27 cellular contexts compared by ENCODE assay signal in the genomic region with DNA sequence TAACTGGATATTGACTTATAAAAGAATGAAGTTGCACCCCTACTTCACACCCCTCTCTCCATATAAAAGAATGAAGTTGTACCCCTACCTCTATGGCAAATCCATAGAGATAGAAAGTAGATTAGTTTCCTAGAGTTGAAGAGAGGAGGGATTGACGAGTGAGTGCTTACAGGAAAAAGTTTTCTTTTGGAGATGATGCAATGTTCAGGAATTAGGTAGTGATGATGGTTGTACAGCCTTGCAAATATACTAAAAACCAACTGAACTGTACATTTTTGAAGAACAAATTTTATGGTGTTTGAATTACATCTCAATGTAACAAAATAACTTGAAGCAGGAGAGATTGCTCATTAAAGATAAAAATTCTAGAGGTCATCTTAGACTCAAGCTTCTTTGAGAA.
"Had no signal": no experiment of that assay in that cellular context is flagged by ENCODE, and none has a peak within 500 bp of the region (broad histone marks: within the 10 kb centered on the region; RNA-seq: fewer than 3 reads in every experiment).

No MANE protein-coding gene starts in this region.

- DNase-seq: colonic mucosa; cortex of kidney; effector CD8-positive, alpha-beta T cell; effector memory CD8-positive, alpha-beta T cell; endodermal cell; erythroblast; esophagus squamous epithelium; foreskin fibroblast; foreskin melanocyte; gastrocnemius medialis; glutamatergic neuron; head of caudate nucleus; heart right ventricle; hippocampal formation; left cardiac atrium; left lung; left ventricle myocardium superior; lower lobe of right lung; mesenchymal stem cell; mucosa of descending colon had no signal

- H3K4me3 Mint-ChIP-seq: dendritic cell treated with granulocyte-macrophage colony-stimulating factor and Interleukin-4, amounts not matched to agents 40 ng/mL and 50 ng/mL, for 4 days; effector memory CD8-positive, alpha-beta T cell; endodermal cell; mesothelial cell of epicardium had no signal

- H3K36me3 ChIP-seq: colonic mucosa, esophagus squamous epithelium, gastrocnemius medialis, heart right ventricle, left lung, lower lobe of right lung had no signal

- H3K27ac Mint-ChIP-seq: dendritic cell treated with granulocyte-macrophage colony-stimulating factor and Interleukin-4, amounts not matched to agents 40 ng/mL and 50 ng/mL, for 4 days; effector memory CD8-positive, alpha-beta T cell; endodermal cell; mesothelial cell of epicardium had no signal

- ATAC-seq: effector memory CD8-positive, alpha-beta T cell; esophagus mucosa; gastrocnemius medialis; left cardiac atrium; left lung; left ventricle myocardium superior; lower lobe of right lung; mucosa of descending colon had no signal

- H3K27me3 Mint-ChIP-seq: dendritic cell treated with granulocyte-macrophage colony-stimulating factor and Interleukin-4, amounts not matched to agents 40 ng/mL and 50 ng/mL, for 4 days; effector memory CD8-positive, alpha-beta T cell had no signal

- H3K4me3 ChIP-seq: colonic mucosa, esophagus squamous epithelium, gastrocnemius medialis, heart right ventricle, left lung, lower lobe of right lung, mucosa of descending colon had no signal

- H3K27me3 ChIP-seq: colonic mucosa, esophagus squamous epithelium, gastrocnemius medialis, heart right ventricle, left lung had no signal

- H3K4me1 ChIP-seq: colonic mucosa, esophagus squamous epithelium, gastrocnemius medialis, left lung, lower lobe of right lung had no signal

- H3K27ac ChIP-seq: colonic mucosa, epithelial cell of prostate, esophagus squamous epithelium, gastrocnemius medialis, heart right ventricle, left lung, lower lobe of right lung had no signal

- H3K9me3 ChIP-seq: colonic mucosa, esophagus squamous epithelium, gastrocnemius medialis, left lung, lower lobe of right lung, mucosa of descending colon had no signal

- H3K4me1 Mint-ChIP-seq: endodermal cell, mesothelial cell of epicardium had no signal

- FAIRE-seq: endometrium, islet of Langerhans, keratinocyte had no signal

- H3K9me3 Mint-ChIP-seq: dendritic cell treated with granulocyte-macrophage colony-stimulating factor and Interleukin-4, amounts not matched to agents 40 ng/mL and 50 ng/mL, for 4 days; effector memory CD8-positive, alpha-beta T cell; endodermal cell had no signal
